ENCODE assay signal across 15 cellular contexts in genomic region chr15:37084602-37085001, GRCh38. TPM values are rescaled to one million over a fixed set of nuclear protein-coding genes. Genes with fewer than 3 reads are reported as not detected.
A peak's percentile ranks its signal among the peaks of the same experiment; 100 is the strongest.
DNase-seq lines count a peak whose midpoint lies in the region; FAIRE-seq and TF ChIP-seq lines count a peak whose summit lies in the region.
"Had no signal": no experiment of that assay in that cellular context is flagged by ENCODE, and none has a peak within 500 bp of the region (broad histone marks: within the 10 kb centered on the region; RNA-seq: fewer than 3 reads in every experiment).

No MANE protein-coding gene starts in this region.

- no peaks in the 10 kb centered on the region for H3K27me3 ChIP-seq in muscle layer of colon (ENCODE audit: control insufficient read depth in 1 of 2, insufficient read depth in 2 of 2, low read length in 2 of 2)

- FAIRE-seq in GM12892 (lab: Jason Lieb, UNC) (peak; percentile 27), kidney (lab: Jason Lieb, UNC) (no peak)

- no peak overlapping the region for H3K9ac ChIP-seq in muscle layer of colon (ENCODE audit: low read length)
- no peak overlapping the region for H3K9ac ChIP-seq in kidney (ENCODE audit: low read length in 2 of 2)
- H3K9ac ChIP-seq: GM23248, KMS-11 had no signal

- WGBS in lower leg skin, 2 donors: 75 to 83% methylated on average over 3 of the region's 3 CpGs

- TF ChIP-seq POLR2A in GM12892 (IDR thresholded peaks at IDR 0.05; ENCODE audit: low read depth, low read length): no peak
- no peak for TF ChIP-seq POLR2A in lower leg skin (IDR thresholded peaks at IDR 0.05)

- H3K4me3 ChIP-seq in fibroblast of the aortic adventitia (ENCODE audit: low read depth, low read length) (no peak overlapping the region), muscle layer of colon (ENCODE audit: low read depth in 1 of 2, low read length in 2 of 2) (no peak overlapping the region), lower leg skin (ENCODE audit: low read depth, poor library complexity, severe bottlenecking) (no peak overlapping the region), kidney (ENCODE audit: low read length in 2 of 2) (no peak overlapping the region)
- H3K4me3 ChIP-seq: GM23248 had no signal

- H3K36me3 ChIP-seq in muscle layer of colon (ENCODE audit: insufficient read depth, low read length): peaks cover 17% of the 10 kb centered on the region
- H3K36me3 ChIP-seq in kidney (ENCODE audit: control insufficient read depth in 1 of 2, insufficient read depth in 2 of 2, low read length in 2 of 2): no peaks in the 10 kb centered on the region

- H3K9me3 ChIP-seq in muscle layer of colon (ENCODE audit: low read length): no peaks in the 10 kb centered on the region
- H3K9me3 ChIP-seq in kidney (ENCODE audit: control insufficient read depth in 1 of 2, low read length in 2 of 2): no peaks in the 10 kb centered on the region

- TF ChIP-seq CTCF in fibroblast of the aortic adventitia (IDR thresholded peaks at IDR 0.05; ENCODE audit: insufficient read depth, low read length) (no peak), lower leg skin (IDR thresholded peaks at IDR 0.05) (no peak), kidney (IDR thresholded peaks at IDR 0.05; ENCODE audit: borderline replicate concordance, extremely low read depth, insufficient read depth) (no peak)

- H3K27ac ChIP-seq in muscle layer of colon (ENCODE audit: low read depth, low read length) (peak overlapping the region; percentile 67), kidney (ENCODE audit: low read depth in 2 of 2, low read length in 2 of 2) (no peak overlapping the region)
- H3K27ac ChIP-seq: GM23248, KMS-11 had no signal

- intact Hi-C loops in lower leg skin (cut with DNase I; ENCODE audit: low total_unique reads): no loop called here
- intact Hi-C loops in kidney (cut with DNase I): no loop called here

- H3K4me1 ChIP-seq in muscle layer of colon (ENCODE audit: insufficient read depth, low read length): peaks cover 83% of the 10 kb centered on the region
- H3K4me1 ChIP-seq in kidney (ENCODE audit: control insufficient read depth in 1 of 2, insufficient read depth in 1 of 2, low read depth in 1 of 2, low read length in 2 of 2): no peaks in the 10 kb centered on the region

- DNase-seq in GM12892 (ENCODE audit: insufficient read length) (no peak), fibroblast of the aortic adventitia (ENCODE audit: low read depth) (peak; percentile 59), lower leg skin (ENCODE audit: low spot score in 2 of 2) (no peak), kidney (no peak)
- DNase-seq in stimulated activated naive CD4-positive, alpha-beta T cell treated with Interleukin-2 at 50 U/mL for 16 hours (lab: John Stamatoyannopoulos, UW): no peak
- DNase-seq: C1 segment of cervical spinal cord, DND-41, GM23248, NCI-H1048, NCI-H1436 treated with DMSO at 0.1 percent for 48 hours, NCI-H2081, NCI-H524 had no signal

TF ChIP-seq in PFSK-1, 5 proteins besides CTCF, POLR2A, EP300 and RAD21:
- TF ChIP-seq SIN3A (IDR thresholded peaks at IDR 0.05; ENCODE audit: borderline replicate concordance, insufficient read depth, low read length): peak; percentile 35; the same call in 1 of the 2 replicates
- no peak for TF ChIP-seq POLR2AphosphoS5 (IDR thresholded peaks at IDR 0.05; ENCODE audit: low read depth, low read length)

RNA-seq across cellular contexts. Expression of gene MEIS2, which starts 15.7 kb away (rescaled TPM):
- 18.5 TPM for polyA plus RNA-seq in GM12892 (2012; ENCODE audit: missing spikeins)
- 45.3 TPM for polyA plus RNA-seq in PFSK-1 (2012; ENCODE audit: insufficient read length, low read depth)
- total RNA-seq in fibroblast of the aortic adventitia (ENCODE audit: low replicate concordance) (43.7 and 84.0 TPM in 2 replicates), lower leg skin (10 to 100 TPM; 12.9 to 18.5 (median 15.8) TPM), kidney (50.9 TPM)
- polyA plus RNA-seq in kidney (ENCODE audit: insufficient read depth, low read depth, low replicate concordance): 14.7 TPM
